In the genomic region with DNA sequence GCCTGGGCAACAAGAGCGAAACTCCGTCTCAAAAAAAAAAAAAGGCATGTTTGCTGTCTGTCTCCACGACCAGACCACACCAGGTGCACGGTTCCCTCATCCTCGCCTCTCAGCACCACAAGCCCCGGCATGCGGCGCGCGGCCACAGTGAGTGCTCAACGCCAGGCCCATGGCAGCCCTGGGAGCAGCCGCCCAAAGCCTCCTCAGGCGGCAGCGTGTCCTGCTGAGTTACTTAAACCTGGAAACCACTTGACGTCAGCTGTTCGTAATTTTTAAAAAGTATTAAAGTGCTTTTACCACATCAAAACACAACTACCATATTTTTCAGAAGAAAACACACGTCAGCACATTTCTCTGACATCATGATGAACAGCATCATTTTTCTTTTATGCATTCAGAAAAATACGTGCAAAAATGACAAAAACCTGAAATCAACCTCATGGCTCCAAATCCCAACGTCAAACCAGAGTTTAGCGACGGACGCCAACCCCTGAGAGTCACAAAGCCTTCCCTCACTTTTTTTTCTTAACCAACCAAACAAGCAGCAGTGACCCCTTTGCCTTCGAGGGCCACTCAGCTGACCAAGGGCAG, we compare ENCODE assay signal across 8 cellular contexts. TPM values are rescaled to one million over a fixed set of nuclear protein-coding genes. Genes with fewer than 3 reads are reported as not detected.
DNase-seq lines count a peak whose midpoint lies in the region; ATAC-seq and TF ChIP-seq lines count a peak whose summit lies in the region.

No MANE protein-coding gene starts in this region.

- H3K27me3 ChIP-seq in HUES6 (ENCODE audit: control insufficient read depth, insufficient read depth, low read length) = no peaks in the 10 kb centered on the region

- H3K4me3 Mint-ChIP-seq in activated naive CD8-positive, alpha-beta T cell treated with anti-CD3 and anti-CD28 coated beads, Interleukin-2, amount 10 ng/mL, durations not matched to agents 7 days and 5 days = peak overlapping the region; percentile 89
- peak overlapping the region; percentile 83 for H3K4me3 Mint-ChIP-seq in memory B cell

- H3K36me3 Mint-ChIP-seq in activated naive CD8-positive, alpha-beta T cell treated with anti-CD3 and anti-CD28 coated beads, Interleukin-2, amount 10 ng/mL, durations not matched to agents 7 days and 5 days = no peaks in the 10 kb centered on the region
- H3K36me3 Mint-ChIP-seq in memory B cell = peaks cover 3% of the 10 kb centered on the region

- H3K4me1 Mint-ChIP-seq in activated naive CD8-positive, alpha-beta T cell treated with anti-CD3 and anti-CD28 coated beads, Interleukin-2, amount 10 ng/mL, durations not matched to agents 7 days and 5 days = peaks cover 37% of the 10 kb centered on the region
- H3K4me1 Mint-ChIP-seq in memory B cell = peaks cover 28% of the 10 kb centered on the region

- no peak overlapping the region for H3K27ac ChIP-seq in HUES6 (ENCODE audit: low read depth, low read length)

- H3K4me3 ChIP-seq in AG04449 (ENCODE audit: low read depth, low read length) (peak overlapping the region; percentile 85), HUES6 (ENCODE audit: low read depth, low read length) (0 out of 2 replicates have a peak overlapping the region, but pooled peaks have one; percentile 8)

- no peaks in the 10 kb centered on the region for H3K27me3 Mint-ChIP-seq in activated naive CD8-positive, alpha-beta T cell treated with anti-CD3 and anti-CD28 coated beads, Interleukin-2, amount 10 ng/mL, durations not matched to agents 7 days and 5 days
- H3K27me3 Mint-ChIP-seq in memory B cell = no peaks in the 10 kb centered on the region

- H3K27ac Mint-ChIP-seq in activated naive CD8-positive, alpha-beta T cell treated with anti-CD3 and anti-CD28 coated beads, Interleukin-2, amount 10 ng/mL, durations not matched to agents 7 days and 5 days = peak overlapping the region; percentile 86
- H3K27ac Mint-ChIP-seq in memory B cell = no peak overlapping the region

- CTCF ChIA-PET in AG04449 (lab: Yijun Ruan, JAX) = interaction anchor here (1.1 to 17.1 kb wide), 3 partner anchors 10 to 31 kb away, joined by 3 to 198 read pairs (median 3); no protein-coding TSS in a partner anchor

- H3K9me3 Mint-ChIP-seq in activated naive CD8-positive, alpha-beta T cell treated with anti-CD3 and anti-CD28 coated beads, Interleukin-2, amount 10 ng/mL, durations not matched to agents 7 days and 5 days = no peaks in the 10 kb centered on the region
- no peaks in the 10 kb centered on the region for H3K9me3 Mint-ChIP-seq in memory B cell

- no peak for ATAC-seq in activated naive CD8-positive, alpha-beta T cell treated with anti-CD3 and anti-CD28 coated beads, Interleukin-2, amount 10 ng/mL, durations not matched to agents 7 days and 5 days (ENCODE audit: low read depth)
- ATAC-seq in memory B cell (ENCODE audit: low read depth) (no peak), HG03025 (IDR thresholded peaks at IDR 0.05; ENCODE audit: low FRiP score, unreplicated experiment) (no peak), GM21723 (IDR thresholded peaks at IDR 0.05; ENCODE audit: unreplicated experiment) (no peak), HG03095 (IDR thresholded peaks at IDR 0.05; ENCODE audit: unreplicated experiment) (no peak)

- no peak overlapping the region for H3K9ac ChIP-seq in HUES6 (ENCODE audit: low read length)

- no peaks in the 10 kb centered on the region for H3K9me3 ChIP-seq in HUES6 (ENCODE audit: control insufficient read depth, insufficient read depth, low read depth, low read length)

- DNase-seq in AG04449 (ENCODE audit: low read depth, low spot score) = no peak
- DNase-seq in activated naive CD8-positive, alpha-beta T cell treated with anti-CD3 and anti-CD28 coated beads, Interleukin-2, amount 10 ng/mL, durations not matched to agents 7 days and 5 days = peak; percentile 61
- DNase-seq in memory B cell (ENCODE audit: low spot score in 2 of 2) = peak in 1 of 2 donors; percentile 30
- no peak for DNase-seq in activated gamma-delta T cell (lab: John Stamatoyannopoulos, UW)

- POLR2A ChIA-PET in AG04449 (lab: Yijun Ruan, JAX) = interaction anchor here (0.6 kb wide), 1 partner anchor 126 kb away, joined by 3 read pairs; no protein-coding TSS in a partner anchor
- POLR2A ChIA-PET in activated naive CD8-positive, alpha-beta T cell treated with anti-CD3 and anti-CD28 coated beads, Interleukin-2, amount 10 ng/mL, durations not matched to agents 7 days and 5 days (lab: Charles Lee) = interaction anchor here (0.6 kb wide), 1 partner anchor 264 kb away, joined by 4 read pairs; no protein-coding TSS in a partner anchor

- peaks cover 19% of the 10 kb centered on the region for H3K36me3 ChIP-seq in HUES6 (ENCODE audit: control insufficient read depth, insufficient read depth, low read length)

- H3K4me1 ChIP-seq in HUES6 (ENCODE audit: control insufficient read depth, insufficient read depth, low read length) = peaks cover 23% of the 10 kb centered on the region

- TF ChIP-seq CTCF in AG04449 (IDR thresholded peaks at IDR 0.05; ENCODE audit: insufficient read depth, low read length, missing control alignments) = no peak

RNA-seq across cellular contexts. Expression of gene DEAF1, which starts 2.1 kb away (rescaled TPM):
- total RNA-seq in activated naive CD8-positive, alpha-beta T cell treated with anti-CD3 and anti-CD28 coated beads, Interleukin-2, amount 10 ng/mL, durations not matched to agents 7 days and 5 days = 10 to 100 TPM; 33.1 to 36.0 TPM

RNA-seq across cellular contexts. Expression of gene TMEM80, which starts 2.7 kb away (rescaled TPM):
- total RNA-seq in activated naive CD8-positive, alpha-beta T cell treated with anti-CD3 and anti-CD28 coated beads, Interleukin-2, amount 10 ng/mL, durations not matched to agents 7 days and 5 days = 10 to 100 TPM; 38.9 to 39.7 TPM

RNA-seq across cellular contexts. Expression of gene EPS8L2, which starts 13.1 kb away (rescaled TPM):
- 10 to 100 TPM; 19.0 to 24.5 TPM for total RNA-seq in activated naive CD8-positive, alpha-beta T cell treated with anti-CD3 and anti-CD28 coated beads, Interleukin-2, amount 10 ng/mL, durations not matched to agents 7 days and 5 days

RNA-seq across cellular contexts. Expression of gene TALDO1, which starts 54.3 kb away (rescaled TPM):
- total RNA-seq in activated naive CD8-positive, alpha-beta T cell treated with anti-CD3 and anti-CD28 coated beads, Interleukin-2, amount 10 ng/mL, durations not matched to agents 7 days and 5 days = 100 to 1,000 TPM; 199 to 206 TPM

RNA-seq across cellular contexts. Expression of gene DRD4, which starts 55.9 kb away (rescaled TPM):
- total RNA-seq in activated naive CD8-positive, alpha-beta T cell treated with anti-CD3 and anti-CD28 coated beads, Interleukin-2, amount 10 ng/mL, durations not matched to agents 7 days and 5 days = under 1 TPM; 0.51 to 0.72 TPM
